ENCODE assay signal across 8 cellular contexts in the genomic region with DNA sequence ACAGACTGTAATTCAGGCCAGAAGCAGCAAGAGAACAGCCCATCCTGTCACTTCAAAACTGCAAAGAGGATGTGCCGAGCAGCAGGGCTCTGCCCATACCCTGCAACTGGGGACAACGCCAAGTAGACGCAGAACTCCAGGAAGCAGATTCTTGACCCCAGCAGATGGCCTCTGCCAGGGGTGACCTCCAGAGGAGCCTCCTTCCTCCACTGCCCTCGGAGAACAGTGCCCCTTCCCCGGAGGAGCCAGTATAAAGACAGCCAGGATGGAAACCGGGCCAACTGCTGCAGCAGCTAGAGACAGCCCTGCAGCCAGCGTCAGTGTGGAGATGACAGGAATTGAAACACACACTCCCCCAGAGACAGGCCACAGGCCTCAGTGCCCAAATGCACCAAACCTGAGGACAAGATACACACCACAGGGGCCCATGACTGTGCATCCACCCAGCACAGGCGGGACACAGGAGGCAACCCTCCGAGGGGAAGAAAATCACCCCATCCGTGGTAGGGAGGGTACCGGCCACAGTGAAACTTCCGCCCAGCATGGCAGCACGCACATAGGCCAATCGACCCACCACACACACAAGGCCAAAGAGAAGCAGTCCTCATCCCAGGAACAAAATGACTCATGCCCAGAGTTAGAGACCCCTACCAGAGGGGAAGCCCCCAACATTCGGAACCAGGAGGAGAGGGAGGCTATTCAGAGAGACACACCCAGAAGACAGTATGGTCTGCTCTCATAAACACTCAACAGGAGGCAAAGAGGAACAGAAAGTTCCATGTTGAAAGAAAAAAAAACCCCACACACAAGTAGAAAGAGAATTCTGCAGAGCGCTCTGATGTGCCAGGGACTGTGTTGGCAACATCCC. TPM values are rescaled to one million over a fixed set of nuclear protein-coding genes. Genes with fewer than 3 reads are reported as not detected.
DNase-seq lines count a peak whose midpoint lies in the region; ATAC-seq and TF ChIP-seq lines count a peak whose summit lies in the region.

No MANE protein-coding gene starts in this region.

- H3K9me3 Mint-ChIP-seq in activated naive CD8-positive, alpha-beta T cell treated with anti-CD3 and anti-CD28 coated beads for 36 hours, result no peaks in the 10 kb centered on the region
- no peaks in the 10 kb centered on the region for H3K9me3 Mint-ChIP-seq in progenitor cell of endocrine pancreas (ENCODE audit: low read depth)

- DNase-seq in CD1c-positive myeloid dendritic cell (ENCODE audit: extremely low spot score) (peak; percentile 86), lung microvascular endothelial cell (ENCODE audit: low read depth in 2 of 2) (peak; percentile 40 to 43), progenitor cell of endocrine pancreas (ENCODE audit: low spot score, unreplicated experiment) (no peak), HuH-7 (ENCODE audit: low spot score) (no peak), NCI-H526 treated with DMSO at 0.1 percent for 48 hours (lab: John Stamatoyannopoulos, UW) (no peak)
- DNase-seq in activated naive CD8-positive, alpha-beta T cell treated with anti-CD3 and anti-CD28 coated beads for 36 hours, result no peak

- peak; percentile 50 for ATAC-seq in GM19372 (IDR thresholded peaks at IDR 0.05; ENCODE audit: low read depth, unreplicated experiment)
- peak; percentile 50 for ATAC-seq in HG03571 (IDR thresholded peaks at IDR 0.05; ENCODE audit: unreplicated experiment)

- H3K4me1 Mint-ChIP-seq in activated naive CD8-positive, alpha-beta T cell treated with anti-CD3 and anti-CD28 coated beads for 36 hours, result peaks cover 61% of the 10 kb centered on the region
- peaks cover 24% of the 10 kb centered on the region for H3K4me1 Mint-ChIP-seq in progenitor cell of endocrine pancreas (ENCODE audit: low read depth)

- TF ChIP-seq CTCF in progenitor cell of endocrine pancreas (IDR thresholded peaks at IDR 0.05; ENCODE audit: unreplicated experiment), result no peak

- H3K4me3 Mint-ChIP-seq in activated naive CD8-positive, alpha-beta T cell treated with anti-CD3 and anti-CD28 coated beads for 36 hours, result no peak overlapping the region
- no peak overlapping the region for H3K4me3 Mint-ChIP-seq in progenitor cell of endocrine pancreas (ENCODE audit: low read depth)

- H3K27me3 Mint-ChIP-seq in activated naive CD8-positive, alpha-beta T cell treated with anti-CD3 and anti-CD28 coated beads for 36 hours, result no peaks in the 10 kb centered on the region
- H3K27me3 Mint-ChIP-seq in progenitor cell of endocrine pancreas, result peaks cover 29% of the 10 kb centered on the region

- peak overlapping the region; percentile 63 for H3K27ac Mint-ChIP-seq in activated naive CD8-positive, alpha-beta T cell treated with anti-CD3 and anti-CD28 coated beads for 36 hours
- no peak overlapping the region for H3K27ac Mint-ChIP-seq in progenitor cell of endocrine pancreas

- no peaks in the 10 kb centered on the region for H3K36me3 Mint-ChIP-seq in activated naive CD8-positive, alpha-beta T cell treated with anti-CD3 and anti-CD28 coated beads for 36 hours
- H3K36me3 Mint-ChIP-seq in progenitor cell of endocrine pancreas (ENCODE audit: insufficient read depth), result peaks cover 2% of the 10 kb centered on the region

RNA-seq across cellular contexts. Expression of a gene that starts 5.6 kb away (rescaled TPM):
- 10 to 100 TPM; 12.3 to 12.5 TPM for total RNA-seq in activated naive CD8-positive, alpha-beta T cell treated with anti-CD3 and anti-CD28 coated beads for 36 hours
- total RNA-seq in lung microvascular endothelial cell, result 214 and 215 TPM in 2 replicates
- 27.2 and 39.8 TPM in 2 replicates for total RNA-seq in progenitor cell of endocrine pancreas

RNA-seq across cellular contexts. Expression of a gene that starts 32.7 kb away (rescaled TPM):
- total RNA-seq in activated naive CD8-positive, alpha-beta T cell treated with anti-CD3 and anti-CD28 coated beads for 36 hours, result 1,000 to 10,000 TPM; 1,924 to 1,929 TPM
- total RNA-seq in lung microvascular endothelial cell (1,150 and 1,533 TPM in 2 replicates), progenitor cell of endocrine pancreas (1,931 and 1,938 TPM in 2 replicates)

RNA-seq across cellular contexts. Expression of a gene that starts 50.3 kb away (rescaled TPM):
- 10 to 100 TPM; 29.1 to 32.2 TPM for total RNA-seq in activated naive CD8-positive, alpha-beta T cell treated with anti-CD3 and anti-CD28 coated beads for 36 hours
- total RNA-seq in lung microvascular endothelial cell, result 7.6 and 14.5 TPM in 2 replicates
- total RNA-seq in progenitor cell of endocrine pancreas, result 23.1 and 26.0 TPM in 2 replicates

Comparison
In these comparisons a context has a peak if more than half of its experiments do, and no peak if none do; other contexts are left out.
1. DNase-seq: peak in CD1c-positive myeloid dendritic cell (single experiment) and lung microvascular endothelial cell (2 of 2); none in activated naive CD8-positive, alpha-beta T cell treated with anti-CD3 and anti-CD28 coated beads for 36 hours (single experiment), progenitor cell of endocrine pancreas (single experiment), HuH-7 (single experiment) and NCI-H526 treated with DMSO at 0.1 percent for 48 hours (single experiment).